ENCODE assay signal across 23 cellular contexts in genomic region chr5:44022622-44023021, GRCh38.
DNase-seq lines count a peak whose midpoint lies in the region; ATAC-seq and TF ChIP-seq lines count a peak whose summit lies in the region.
"Had no signal": no experiment of that assay in that cellular context is flagged by ENCODE, and none has a peak within 500 bp of the region (broad histone marks: within the 10 kb centered on the region; RNA-seq: fewer than 3 reads in every experiment).

No MANE protein-coding gene starts in this region.

- H3K9ac ChIP-seq in mesendoderm (ENCODE audit: low read length) = no peak overlapping the region
- H3K9ac ChIP-seq: BLaER1 treated with 17β-estradiol and CSF1 and Interleukin-3, amounts not matched to agents 10 nM and 100 nM had no signal

- H3K27me3 Mint-ChIP-seq in natural killer cell treated with Interleukin-12 subunit alpha and Interleukin-12 subunit beta and Interleukin-15 and Interleukin-18, amount 100 ng/mL, for 72 hours = no peaks in the 10 kb centered on the region
- H3K27me3 Mint-ChIP-seq in natural killer cell (ENCODE audit: low read depth in 2 of 2) (no peaks in the 10 kb centered on the region), progenitor cell of endocrine pancreas (no peaks in the 10 kb centered on the region), endothelial cell (ENCODE audit: unreplicated experiment) (no peaks in the 10 kb centered on the region), osteocyte (ENCODE audit: unreplicated experiment) (no peaks in the 10 kb centered on the region)
- no peaks in the 10 kb centered on the region for H3K27me3 Mint-ChIP-seq in stimulated activated naive B cell treated with anti-CD40 and anti-IgM and Interleukin-4, amounts not matched to agents 10 μg/mL and 1 μg/mL and 100 μg/mL, for 72 hours
- H3K27me3 Mint-ChIP-seq: CD4-positive, alpha-beta T cell had no signal

- H3K4me2 ChIP-seq in mesendoderm (ENCODE audit: low read length) = no peak overlapping the region
- H3K4me2 ChIP-seq: A549; BLaER1 treated with 17β-estradiol and CSF1 and Interleukin-3, amounts not matched to agents 10 nM and 100 nM had no signal

- no peak overlapping the region for H4K8ac ChIP-seq in mesendoderm (ENCODE audit: low read depth, low read length)

- intact Hi-C loops in natural killer cell (cut with micrococcal nuclease) = no loop called here

- no peak overlapping the region for H3K4ac ChIP-seq in mesendoderm (ENCODE audit: low read depth, low read length)

- H3K4me1 ChIP-seq in mesendoderm (ENCODE audit: control insufficient read depth, low read depth, low read length) = no peaks in the 10 kb centered on the region
- H3K4me1 ChIP-seq: A549; BE2C; BLaER1 treated with 17β-estradiol and CSF1 and Interleukin-3, amounts not matched to agents 10 nM and 100 nM; HAP-1 had no signal

- no peak overlapping the region for H3K18ac ChIP-seq in mesendoderm (ENCODE audit: low read length)

- no peaks in the 10 kb centered on the region for H3K27me3 ChIP-seq in mesendoderm (ENCODE audit: insufficient read depth, low read length, poor library complexity)
- H3K27me3 ChIP-seq: BE2C; BLaER1 treated with 17β-estradiol and CSF1 and Interleukin-3, amounts not matched to agents 10 nM and 100 nM had no signal

- H3K27ac ChIP-seq in mesendoderm (ENCODE audit: low read depth, low read length) = no peak overlapping the region
- H3K27ac ChIP-seq: A549; BLaER1 treated with 17β-estradiol and CSF1 and Interleukin-3, amounts not matched to agents 10 nM and 100 nM had no signal

- no peak overlapping the region for H2BK120ac ChIP-seq in mesendoderm (ENCODE audit: low read depth, low read length)

- TF ChIP-seq CTCF in natural killer cell (IDR thresholded peaks at IDR 0.05) = no peak
- no peak for TF ChIP-seq CTCF in progenitor cell of endocrine pancreas (IDR thresholded peaks at IDR 0.05; ENCODE audit: unreplicated experiment)
- TF ChIP-seq CTCF in endothelial cell (IDR thresholded peaks at IDR 0.05; ENCODE audit: unreplicated experiment) = no peak
- no peak for TF ChIP-seq CTCF in osteocyte (IDR thresholded peaks at IDR 0.05)

- H3K36me3 Mint-ChIP-seq in natural killer cell treated with Interleukin-12 subunit alpha and Interleukin-12 subunit beta and Interleukin-15 and Interleukin-18, amount 100 ng/mL, for 72 hours = no peaks in the 10 kb centered on the region
- H3K36me3 Mint-ChIP-seq in natural killer cell = no peaks in the 10 kb centered on the region
- no peaks in the 10 kb centered on the region for H3K36me3 Mint-ChIP-seq in progenitor cell of endocrine pancreas (ENCODE audit: insufficient read depth)
- H3K36me3 Mint-ChIP-seq in stimulated activated naive B cell treated with anti-CD40 and anti-IgM and Interleukin-4, amounts not matched to agents 10 μg/mL and 1 μg/mL and 100 μg/mL, for 72 hours = no peaks in the 10 kb centered on the region
- H3K36me3 Mint-ChIP-seq in endothelial cell (ENCODE audit: low read depth, unreplicated experiment) = no peaks in the 10 kb centered on the region
- no peaks in the 10 kb centered on the region for H3K36me3 Mint-ChIP-seq in osteocyte (ENCODE audit: unreplicated experiment)
- H3K36me3 Mint-ChIP-seq: CD14-positive monocyte; CD8-positive, alpha-beta memory T cell had no signal

- no peaks in the 10 kb centered on the region for H3K79me2 ChIP-seq in mesendoderm (ENCODE audit: control insufficient read depth, insufficient read depth, low read length)

- H4K5ac ChIP-seq in mesendoderm (ENCODE audit: low read length) = no peak overlapping the region

- H3K4me3 ChIP-seq in mesendoderm (ENCODE audit: low read length) = no peak overlapping the region
- H3K4me3 ChIP-seq: A549; BLaER1 treated with 17β-estradiol and CSF1 and Interleukin-3, amounts not matched to agents 10 nM and 100 nM; HAP-1 had no signal

- DNase-seq in natural killer cell treated with Interleukin-12 subunit alpha and Interleukin-12 subunit beta and Interleukin-15 and Interleukin-18, amount 100 ng/mL, for 72 hours (ENCODE audit: low spot score) = no peak
- DNase-seq in natural killer cell (no peak), mesendoderm (peak; percentile 1), progenitor cell of endocrine pancreas (ENCODE audit: low spot score, unreplicated experiment) (no peak), endothelial cell (ENCODE audit: low spot score) (no peak), osteocyte (ENCODE audit: extremely low spot score, unreplicated experiment) (no peak)
- no peak for DNase-seq in stimulated activated naive B cell treated with anti-CD40 and anti-IgM and Interleukin-4, amounts not matched to agents 10 μg/mL and 1 μg/mL and 100 μg/mL, for 72 hours
- DNase-seq: 8988T; ACHN; AML-193; BE2C; Calu3; CD4-positive, alpha-beta T cell; CD8-positive, alpha-beta memory T cell; COR-L47; DMS79 treated with DMSO at 0.1 percent for 48 hours; GF-D8; GOT3; HFFc6 had no signal

- no peak overlapping the region for H3K56ac ChIP-seq in mesendoderm (ENCODE audit: low read length)

- no peak overlapping the region for H3K4me3 Mint-ChIP-seq in natural killer cell treated with Interleukin-12 subunit alpha and Interleukin-12 subunit beta and Interleukin-15 and Interleukin-18, amount 100 ng/mL, for 72 hours
- H3K4me3 Mint-ChIP-seq in natural killer cell = no peak overlapping the region
- H3K4me3 Mint-ChIP-seq in progenitor cell of endocrine pancreas (ENCODE audit: low read depth) = no peak overlapping the region
- no peak overlapping the region for H3K4me3 Mint-ChIP-seq in stimulated activated naive B cell treated with anti-CD40 and anti-IgM and Interleukin-4, amounts not matched to agents 10 μg/mL and 1 μg/mL and 100 μg/mL, for 72 hours
- H3K4me3 Mint-ChIP-seq in endothelial cell (ENCODE audit: unreplicated experiment) = no peak overlapping the region
- no peak overlapping the region for H3K4me3 Mint-ChIP-seq in osteocyte (ENCODE audit: unreplicated experiment)
- H3K4me3 Mint-ChIP-seq: CD14-positive monocyte; CD4-positive, alpha-beta T cell; CD8-positive, alpha-beta memory T cell; HFFc6 had no signal

- H3K9me3 Mint-ChIP-seq in natural killer cell treated with Interleukin-12 subunit alpha and Interleukin-12 subunit beta and Interleukin-15 and Interleukin-18, amount 100 ng/mL, for 72 hours = peaks cover 15% of the 10 kb centered on the region
- H3K9me3 Mint-ChIP-seq in natural killer cell = peaks cover 7 to 11% of the 10 kb centered on the region in 2 donors
- no peaks in the 10 kb centered on the region for H3K9me3 Mint-ChIP-seq in progenitor cell of endocrine pancreas (ENCODE audit: low read depth)
- H3K9me3 Mint-ChIP-seq in stimulated activated naive B cell treated with anti-CD40 and anti-IgM and Interleukin-4, amounts not matched to agents 10 μg/mL and 1 μg/mL and 100 μg/mL, for 72 hours = peaks cover 4 to 8% of the 10 kb centered on the region in 2 donors
- H3K9me3 Mint-ChIP-seq in endothelial cell (ENCODE audit: unreplicated experiment) = no peaks in the 10 kb centered on the region
- no peaks in the 10 kb centered on the region for H3K9me3 Mint-ChIP-seq in osteocyte (ENCODE audit: unreplicated experiment)

- H3K4me1 Mint-ChIP-seq in natural killer cell treated with Interleukin-12 subunit alpha and Interleukin-12 subunit beta and Interleukin-15 and Interleukin-18, amount 100 ng/mL, for 72 hours (ENCODE audit: low read depth in 2 of 2) = no peaks in the 10 kb centered on the region
- H3K4me1 Mint-ChIP-seq in natural killer cell = no peaks in the 10 kb centered on the region
- H3K4me1 Mint-ChIP-seq in progenitor cell of endocrine pancreas (ENCODE audit: low read depth) = no peaks in the 10 kb centered on the region
- H3K4me1 Mint-ChIP-seq in stimulated activated naive B cell treated with anti-CD40 and anti-IgM and Interleukin-4, amounts not matched to agents 10 μg/mL and 1 μg/mL and 100 μg/mL, for 72 hours = no peaks in the 10 kb centered on the region
- no peaks in the 10 kb centered on the region for H3K4me1 Mint-ChIP-seq in endothelial cell (ENCODE audit: unreplicated experiment)
- H3K4me1 Mint-ChIP-seq in osteocyte (ENCODE audit: unreplicated experiment) = no peaks in the 10 kb centered on the region
- H3K4me1 Mint-ChIP-seq: CD14-positive monocyte; CD8-positive, alpha-beta memory T cell had no signal

- H3K79me1 ChIP-seq in mesendoderm (ENCODE audit: low read length) = no peaks in the 10 kb centered on the region

- H3K23ac ChIP-seq in mesendoderm (ENCODE audit: low read length) = no peak overlapping the region

- no peak overlapping the region for H2AK5ac ChIP-seq in mesendoderm (ENCODE audit: low read length)

- H3K27ac Mint-ChIP-seq in natural killer cell treated with Interleukin-12 subunit alpha and Interleukin-12 subunit beta and Interleukin-15 and Interleukin-18, amount 100 ng/mL, for 72 hours = no peak overlapping the region
- H3K27ac Mint-ChIP-seq in natural killer cell (no peak overlapping the region), progenitor cell of endocrine pancreas (peak overlapping the region; percentile 54), endothelial cell (ENCODE audit: unreplicated experiment) (no peak overlapping the region), osteocyte (ENCODE audit: unreplicated experiment) (no peak overlapping the region)
- no peak overlapping the region for H3K27ac Mint-ChIP-seq in stimulated activated naive B cell treated with anti-CD40 and anti-IgM and Interleukin-4, amounts not matched to agents 10 μg/mL and 1 μg/mL and 100 μg/mL, for 72 hours
- H3K27ac Mint-ChIP-seq: CD14-positive monocyte; CD4-positive, alpha-beta T cell; CD8-positive, alpha-beta memory T cell; HFFc6 had no signal

- no peak overlapping the region for H2BK5ac ChIP-seq in mesendoderm (ENCODE audit: low read length)

- no peaks in the 10 kb centered on the region for H3K36me3 ChIP-seq in mesendoderm (ENCODE audit: control insufficient read depth, insufficient read depth, low read length)
- H3K36me3 ChIP-seq: BE2C; BLaER1 treated with 17β-estradiol and CSF1 and Interleukin-3, amounts not matched to agents 10 nM and 100 nM; HAP-1 had no signal

- ATAC-seq in natural killer cell treated with Interleukin-12 subunit alpha and Interleukin-12 subunit beta and Interleukin-15 and Interleukin-18, amount 100 ng/mL, for 72 hours = peak; percentile 6 to 43
- ATAC-seq in natural killer cell = no peak
- ATAC-seq in stimulated activated naive B cell treated with anti-CD40 and anti-IgM and Interleukin-4, amounts not matched to agents 10 μg/mL and 1 μg/mL and 100 μg/mL, for 72 hours (replicated peaks) = peak; percentile 16 to 25
- ATAC-seq: A549 had no signal

- H2BK15ac ChIP-seq in mesendoderm (replicated peaks; ENCODE audit: low read depth) = no peak overlapping the region

Comparison
In these comparisons a context has a peak if more than half of its experiments do, and no peak if none do; other contexts are left out.
1. ATAC-seq: peak in natural killer cell treated with Interleukin-12 subunit alpha and Interleukin-12 subunit beta and Interleukin-15 and Interleukin-18, amount 100 ng/mL, for 72 hours (2 of 2) and stimulated activated naive B cell treated with anti-CD40 and anti-IgM and Interleukin-4, amounts not matched to agents 10 μg/mL and 1 μg/mL and 100 μg/mL, for 72 hours (2 of 2); none in natural killer cell (0 of 3).